1 cellular context compared by ENCODE assay signal in the genomic region with DNA sequence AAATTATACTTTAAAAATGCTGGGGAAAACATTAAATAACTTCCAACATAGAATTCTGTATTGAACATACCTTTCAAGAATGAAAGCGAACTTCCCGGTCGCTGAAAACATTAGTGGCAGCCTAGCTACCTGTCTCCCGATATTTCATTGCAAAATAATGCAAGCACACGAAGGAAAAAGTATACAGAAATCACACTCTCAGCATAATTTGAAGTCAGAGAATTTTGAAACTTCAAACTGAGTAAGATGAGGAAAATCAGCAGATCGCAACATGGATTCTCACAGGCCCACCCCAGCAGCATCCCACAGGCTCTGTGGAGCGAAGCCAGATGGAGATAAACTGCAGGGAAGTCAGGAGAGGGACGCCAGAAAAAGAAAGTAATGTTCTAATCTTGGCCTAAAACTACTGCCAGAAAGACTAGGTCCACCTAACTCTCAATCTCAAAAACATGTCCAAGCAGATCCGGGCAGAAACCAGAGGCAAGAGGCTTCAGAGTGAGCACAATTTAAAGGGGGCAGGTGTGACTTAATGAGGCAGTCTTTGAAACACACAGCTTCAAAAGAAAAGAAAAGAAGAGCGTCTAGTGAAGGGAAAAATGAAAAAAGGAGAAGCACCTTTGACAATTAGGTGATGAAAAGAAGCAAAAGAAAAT.
TF ChIP-seq lines count a peak whose summit lies in the region.

No MANE protein-coding gene starts in this region.

TF ChIP-seq in IMR-90, 13 proteins besides CTCF, POLR2A, EP300 and RAD21:
- TF ChIP-seq ELK1 (IDR thresholded peaks at IDR 0.05; ENCODE audit: borderline replicate concordance, low read depth, low read length) (no peak), RCOR1 (IDR thresholded peaks at IDR 0.05; ENCODE audit: insufficient replicate concordance, low read length) (no peak), MAFK (IDR thresholded peaks at IDR 0.05; ENCODE audit: low read depth, low read length) (peak; percentile 39; the same call in 1 of the 2 replicates), BHLHE40 (IDR thresholded peaks at IDR 0.05; ENCODE audit: low read depth, low read length) (no peak)
